ENCODE assay signal across 8 cellular contexts in genomic region chr17:61400058-61400785, GRCh38. TPM values are rescaled to one million over a fixed set of nuclear protein-coding genes. Genes with fewer than 3 reads are reported as not detected.
A peak's percentile ranks its signal among the peaks of the same experiment; 100 is the strongest.
DNase-seq lines count a peak whose midpoint lies in the region; ATAC-seq and TF ChIP-seq lines count a peak whose summit lies in the region.

No MANE protein-coding gene starts in this region.

- POLR2A ChIA-PET in WTC11 (lab: Charles Lee) = no interaction called here

- peaks cover 60% of the 10 kb centered on the region for H3K27me3 Mint-ChIP-seq in T-helper 1 cell treated with Interleukin-12 subunit alpha and Interleukin-12 subunit beta and Interleukin-4 antibody, amounts not matched to agents 30 μg/mL and 1 μg/mL, for 36 hours (ENCODE audit: low read depth)
- peaks cover 95% of the 10 kb centered on the region for H3K27me3 Mint-ChIP-seq in WTC11 (ENCODE audit: low read depth)

- no peak overlapping the region for H3K9ac ChIP-seq in stomach smooth muscle (ENCODE audit: low read length in 2 of 2)

- H3K4me3 Mint-ChIP-seq in T-helper 1 cell treated with Interleukin-12 subunit alpha and Interleukin-12 subunit beta and Interleukin-4 antibody, amounts not matched to agents 30 μg/mL and 1 μg/mL, for 36 hours = no peak overlapping the region
- H3K4me3 Mint-ChIP-seq in WTC11 = peak overlapping the region; percentile 49

- no peak for ATAC-seq in WTC11

- no peak for TF ChIP-seq CTCF in WTC11 (IDR thresholded peaks at IDR 0.05)

- CTCF ChIA-PET in WTC11 (lab: Charles Lee) = interaction anchor here (0.6 to 4.2 kb wide), 5 partner anchors 10 to 1625 kb away, joined by 3 to 37 read pairs (median 5); no protein-coding TSS in a partner anchor

- peaks cover 24% of the 10 kb centered on the region for H3K4me1 Mint-ChIP-seq in T-helper 1 cell treated with Interleukin-12 subunit alpha and Interleukin-12 subunit beta and Interleukin-4 antibody, amounts not matched to agents 30 μg/mL and 1 μg/mL, for 36 hours (ENCODE audit: low read depth)
- peaks cover 44% of the 10 kb centered on the region for H3K4me1 Mint-ChIP-seq in WTC11

- peak overlapping the region; percentile 31 to 64 for H3K4me3 ChIP-seq in stomach smooth muscle (ENCODE audit: low read length in 2 of 2)

- H3K4me1 ChIP-seq in stomach smooth muscle (ENCODE audit: control insufficient read depth, insufficient read depth, low read length) = peaks cover 61% of the 10 kb centered on the region

- H3K9me3 Mint-ChIP-seq in T-helper 1 cell treated with Interleukin-12 subunit alpha and Interleukin-12 subunit beta and Interleukin-4 antibody, amounts not matched to agents 30 μg/mL and 1 μg/mL, for 36 hours = no peaks in the 10 kb centered on the region
- H3K9me3 Mint-ChIP-seq in WTC11 = no peaks in the 10 kb centered on the region

- H3K36me3 Mint-ChIP-seq in T-helper 1 cell treated with Interleukin-12 subunit alpha and Interleukin-12 subunit beta and Interleukin-4 antibody, amounts not matched to agents 30 μg/mL and 1 μg/mL, for 36 hours (ENCODE audit: low read depth) = peaks cover 2% of the 10 kb centered on the region
- no peaks in the 10 kb centered on the region for H3K36me3 Mint-ChIP-seq in WTC11

- H3K36me3 ChIP-seq in stomach smooth muscle (ENCODE audit: control insufficient read depth in 2 of 2, insufficient read depth in 2 of 2, low read length in 2 of 2) = no peaks in the 10 kb centered on the region

- H3K27ac ChIP-seq in stomach smooth muscle (ENCODE audit: low read length) = no peak overlapping the region

- H3K27me3 ChIP-seq in stomach smooth muscle (ENCODE audit: control insufficient read depth in 1 of 2, insufficient read depth in 2 of 2, low read length in 2 of 2) = peaks cover 63 to 91% of the 10 kb centered on the region in 2 donors

- peak overlapping the region; percentile 70 for H3K27ac Mint-ChIP-seq in T-helper 1 cell treated with Interleukin-12 subunit alpha and Interleukin-12 subunit beta and Interleukin-4 antibody, amounts not matched to agents 30 μg/mL and 1 μg/mL, for 36 hours
- no peak overlapping the region for H3K27ac Mint-ChIP-seq in WTC11

- DNase-seq in T-helper 1 cell (no peak), WTC11 (ENCODE audit: low spot score) (peak; percentile 39), iPS-NIHi11 (ENCODE audit: low spot score) (peak; percentile 64), germinal center (ENCODE audit: low spot score) (no peak), NCI-H2029 (lab: John Stamatoyannopoulos, UW) (no peak), DMS79 treated with DMSO at 0.1 percent for 48 hours (lab: John Stamatoyannopoulos, UW) (no peak)

- no peaks in the 10 kb centered on the region for H3K9me3 ChIP-seq in stomach smooth muscle (ENCODE audit: control insufficient read depth in 2 of 2, low read length in 2 of 2)

TF ChIP-seq in WTC11, 78 proteins besides CTCF, POLR2A, EP300 and RAD21 (continues in another document):
- TF ChIP-seq ATF3 (CRISPR knock-in tag; conservative IDR thresholded peaks at IDR 0.05) = no peak
- no peak for TF ChIP-seq MYBL2 (CRISPR knock-in tag; IDR thresholded peaks at IDR 0.05)
- no peak for TF ChIP-seq ERG (CRISPR knock-in tag; IDR thresholded peaks at IDR 0.05)
- no peak for TF ChIP-seq ATF2 (CRISPR knock-in tag; IDR thresholded peaks at IDR 0.05; ENCODE audit: borderline replicate concordance, low read depth)
- no peak for TF ChIP-seq USF1 (CRISPR knock-in tag; IDR thresholded peaks at IDR 0.05)
- TF ChIP-seq ARID4B (CRISPR knock-in tag; IDR thresholded peaks at IDR 0.05; ENCODE audit: borderline replicate concordance) = no peak
- TF ChIP-seq USF2 (CRISPR knock-in tag; IDR thresholded peaks at IDR 0.05) = no peak
- no peak for TF ChIP-seq HMGXB4 (CRISPR knock-in tag; IDR thresholded peaks at IDR 0.05)
- no peak for TF ChIP-seq NFATC4 (CRISPR knock-in tag; IDR thresholded peaks at IDR 0.05)
- no peak for TF ChIP-seq ZNF423 (CRISPR knock-in tag; IDR thresholded peaks at IDR 0.05)

RNA-seq across cellular contexts. Expression of gene TBX2, which starts 0.6 kb away (rescaled TPM):
- total RNA-seq in WTC11 (2021) = 0.09 to 0.41 TPM (median 0.21 TPM) in 3 replicates

RNA-seq across cellular contexts. Expression of gene TBX4, which starts 52.0 kb away (rescaled TPM):
- total RNA-seq in WTC11 (2021) = not detected in 3 replicates

Comparison
In these comparisons a context has a peak if more than half of its experiments do, and no peak if none do; other contexts are left out.
1. DNase-seq: peak in WTC11 (single experiment) and iPS-NIHi11 (single experiment); none in T-helper 1 cell (0 of 5), germinal center (single experiment), NCI-H2029 (single experiment) and DMS79 treated with DMSO at 0.1 percent for 48 hours (single experiment).